ENCODE assay signal across 12 cellular contexts in the genomic region with DNA sequence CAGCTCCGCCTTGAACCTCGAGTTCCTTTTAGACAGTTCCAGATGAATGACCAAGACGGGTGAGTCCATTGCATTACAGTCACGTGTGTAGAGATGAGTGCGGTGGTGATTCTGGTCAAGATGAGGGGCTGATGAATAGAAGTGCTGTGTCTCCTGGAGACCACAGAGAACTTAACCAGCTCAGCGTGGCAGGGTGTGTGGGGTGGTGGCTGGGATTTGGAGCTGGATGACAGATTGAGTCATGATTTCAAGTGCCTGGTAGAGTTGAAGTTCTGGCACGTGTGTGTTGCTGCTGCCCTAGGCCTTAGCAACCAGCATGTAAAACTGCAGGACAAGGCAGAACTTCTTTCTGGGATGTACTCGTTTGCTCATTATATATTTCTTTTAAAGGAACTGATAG. TPM values are rescaled to one million over a fixed set of nuclear protein-coding genes. Genes with fewer than 3 reads are reported as not detected.
A peak's percentile ranks its signal among the peaks of the same experiment; 100 is the strongest.
DNase-seq lines count a peak whose midpoint lies in the region; ATAC-seq and TF ChIP-seq lines count a peak whose summit lies in the region.
"Had no signal": no experiment of that assay in that cellular context is flagged by ENCODE, and none has a peak within 500 bp of the region (broad histone marks: within the 10 kb centered on the region; RNA-seq: fewer than 3 reads in every experiment).

No MANE protein-coding gene starts in this region.

- peaks cover 79% of the 10 kb centered on the region for H3K36me3 Mint-ChIP-seq in stimulated activated naive CD8-positive, alpha-beta T cell treated with anti-CD3 and anti-CD28 coated beads, Interleukin-15, Interleukin-2, amounts not matched to agents 100 ng/mL and 50 ng/mL, for 24 hours (ENCODE audit: low read depth)

- no peaks in the 10 kb centered on the region for H3K27me3 ChIP-seq in body of pancreas
- no peaks in the 10 kb centered on the region for H3K27me3 ChIP-seq in left lung

- H3K4me3 ChIP-seq in body of pancreas = no peak overlapping the region
- no peak overlapping the region for H3K4me3 ChIP-seq in left lung

- DNase-seq in stimulated activated naive CD8-positive, alpha-beta T cell treated with anti-CD3 and anti-CD28 coated beads, Interleukin-15, amount 100 ng/mL, for 72 hours = no peak
- DNase-seq in body of pancreas = peak in 1 of 4 donors; percentile 14
- no peak for DNase-seq in left lung
- DNase-seq in SIG-M5 (lab: John Stamatoyannopoulos, UW) = no peak
- DNase-seq in NCI-H2227 (lab: John Stamatoyannopoulos, UW; ENCODE audit: unreplicated experiment) = no peak
- no peak for DNase-seq in 8988T
- no peak for DNase-seq in GOT3 (lab: John Stamatoyannopoulos, UW)
- DNase-seq: activated gamma-delta T cell, GDM1, NCI-H1436, WERI-Rb-1 had no signal

- intact Hi-C loops in body of pancreas (cut with DNase I) = no loop called here
- intact Hi-C loops in left lung (cut with DNase I) = no loop called here

- 68 to 69% methylated on average over 8 of the region's 8 CpGs for WGBS in body of pancreas, 2 donors

- ATAC-seq in stimulated activated naive CD8-positive, alpha-beta T cell treated with anti-CD3 and anti-CD28 coated beads, Interleukin-15, amount 100 ng/mL, for 72 hours = no peak
- peak; percentile 41 for ATAC-seq in body of pancreas
- peak; percentile 79 for ATAC-seq in left lung

- TF ChIP-seq POLR2A in body of pancreas (IDR thresholded peaks at IDR 0.05) = no peak

- no peaks in the 10 kb centered on the region for H3K9me3 ChIP-seq in body of pancreas
- no peaks in the 10 kb centered on the region for H3K9me3 ChIP-seq in left lung

- no peak overlapping the region for H3K4me3 Mint-ChIP-seq in stimulated activated naive CD8-positive, alpha-beta T cell treated with anti-CD3 and anti-CD28 coated beads, Interleukin-15, Interleukin-2, amounts not matched to agents 100 ng/mL and 50 ng/mL, for 24 hours
- H3K4me3 Mint-ChIP-seq in stimulated activated naive CD8-positive, alpha-beta T cell treated with anti-CD3 and anti-CD28 coated beads, Interleukin-15, amount 100 ng/mL, for 72 hours = no peak overlapping the region

- peaks cover 7 to 14% of the 10 kb centered on the region in 2 donors for H3K36me3 ChIP-seq in body of pancreas (replicated peaks in 1 of 2; ENCODE audit: insufficient read depth in 1 of 2, low read depth in 2 of 2)
- H3K36me3 ChIP-seq in left lung = peaks cover 0 to 94% of the 10 kb centered on the region in 2 donors

- H3K4me1 ChIP-seq in body of pancreas (peaks cover 9% of the 10 kb centered on the region), left lung (no peaks in the 10 kb centered on the region)

- peak overlapping the region in 2 of 4 donors; percentile 15 to 25 for H3K27ac ChIP-seq in body of pancreas
- no peak overlapping the region for H3K27ac ChIP-seq in left lung
- H3K27ac ChIP-seq: WERI-Rb-1 had no signal

- no peaks in the 10 kb centered on the region for H3K27me3 Mint-ChIP-seq in stimulated activated naive CD8-positive, alpha-beta T cell treated with anti-CD3 and anti-CD28 coated beads, Interleukin-15, Interleukin-2, amounts not matched to agents 100 ng/mL and 50 ng/mL, for 24 hours
- no peaks in the 10 kb centered on the region for H3K27me3 Mint-ChIP-seq in stimulated activated naive CD8-positive, alpha-beta T cell treated with anti-CD3 and anti-CD28 coated beads, Interleukin-15, amount 100 ng/mL, for 72 hours

- TF ChIP-seq CTCF in body of pancreas (IDR thresholded peaks at IDR 0.05) (no peak), left lung (IDR thresholded peaks at IDR 0.05) (no peak)

- peaks cover 6% of the 10 kb centered on the region for H3K4me1 Mint-ChIP-seq in stimulated activated naive CD8-positive, alpha-beta T cell treated with anti-CD3 and anti-CD28 coated beads, Interleukin-15, Interleukin-2, amounts not matched to agents 100 ng/mL and 50 ng/mL, for 24 hours (ENCODE audit: low read depth)
- H3K4me1 Mint-ChIP-seq in stimulated activated naive CD8-positive, alpha-beta T cell treated with anti-CD3 and anti-CD28 coated beads, Interleukin-15, amount 100 ng/mL, for 72 hours = peaks cover 18% of the 10 kb centered on the region

- peak overlapping the region; percentile 60 for H3K27ac Mint-ChIP-seq in stimulated activated naive CD8-positive, alpha-beta T cell treated with anti-CD3 and anti-CD28 coated beads, Interleukin-15, Interleukin-2, amounts not matched to agents 100 ng/mL and 50 ng/mL, for 24 hours
- peak overlapping the region in 1 of 2 donors; percentile 60 for H3K27ac Mint-ChIP-seq in stimulated activated naive CD8-positive, alpha-beta T cell treated with anti-CD3 and anti-CD28 coated beads, Interleukin-15, amount 100 ng/mL, for 72 hours

- H3K9me3 Mint-ChIP-seq in stimulated activated naive CD8-positive, alpha-beta T cell treated with anti-CD3 and anti-CD28 coated beads, Interleukin-15, Interleukin-2, amounts not matched to agents 100 ng/mL and 50 ng/mL, for 24 hours = no peaks in the 10 kb centered on the region
- no peaks in the 10 kb centered on the region for H3K9me3 Mint-ChIP-seq in stimulated activated naive CD8-positive, alpha-beta T cell treated with anti-CD3 and anti-CD28 coated beads, Interleukin-15, amount 100 ng/mL, for 72 hours

RNA-seq across cellular contexts. Expression of gene PRRC2B, which starts 53.3 kb away (rescaled TPM):
- total RNA-seq in body of pancreas (100 to 1,000 TPM in 1 of 2 donors, 10 to 100 TPM in 1; 78.3 to 177 TPM), left lung (100 to 1,000 TPM; 165 to 176 TPM)

RNA-seq across cellular contexts. Expression of gene POMT1, which starts 55.6 kb away (rescaled TPM):
- total RNA-seq in body of pancreas (10 to 100 TPM; 22.1 to 34.6 TPM), left lung (10 to 100 TPM; 20.3 to 32.6 TPM)
